In genomic region chr6:52517502-52518278, GRCh38 we compare ENCODE assay signal across 9 cellular contexts. TPM values are rescaled to one million over a fixed set of nuclear protein-coding genes. Genes with fewer than 3 reads are reported as not detected.
A peak's percentile ranks its signal among the peaks of the same experiment; 100 is the strongest.
DNase-seq lines count a peak whose midpoint lies in the region; ATAC-seq, FAIRE-seq and TF ChIP-seq lines count a peak whose summit lies in the region.
"Had no signal": no experiment of that assay in that cellular context is flagged by ENCODE, and none has a peak within 500 bp of the region (broad histone marks: within the 10 kb centered on the region; RNA-seq: fewer than 3 reads in every experiment).

No MANE protein-coding gene starts in this region.

- H3K27me3 Mint-ChIP-seq in neural progenitor cell (ENCODE audit: insufficient read depth, low read depth): peaks cover 4% of the 10 kb centered on the region

- no peak overlapping the region for H3K9ac ChIP-seq in neural progenitor cell

- H3K4me3 Mint-ChIP-seq in neural progenitor cell: peak overlapping the region; percentile 57

- peaks cover 21% of the 10 kb centered on the region for H3K36me3 Mint-ChIP-seq in neural progenitor cell

- no peaks in the 10 kb centered on the region for H3F3A ChIP-seq in neural progenitor cell (ENCODE audit: low read depth)

- DNase-seq in DMS53 (lab: John Stamatoyannopoulos, UW) (peak; percentile 93), HTR-8/SVneo (ENCODE audit: insufficient read length, low spot score) (peak; percentile 96), fibroblast of the conjunctiva (ENCODE audit: low read depth) (peak; percentile 95), neural progenitor cell (ENCODE audit: low spot score) (peak; percentile 49), upper lobe of left lung (peak in 1 of 2 donors; percentile 70), SK-N-DZ (ENCODE audit: low spot score) (no peak)
- peak; percentile 29 to 56 for DNase-seq in activated CD4-positive, alpha-beta T cell treated with anti-CD3 and anti-CD28 coated beads, Interleukin-2, amount 50 U/mL, for 48 hours

- FAIRE-seq in HTR-8/SVneo (lab: Jason Lieb, UNC): peak; percentile 95
- FAIRE-seq: TTC549 had no signal

- no peak for TF ChIP-seq POLR2A in upper lobe of left lung (IDR thresholded peaks at IDR 0.05)

- 66 to 71% methylated on average over 12 to 14 of the region's 14 CpGs for WGBS in upper lobe of left lung, 2 donors

- H3K9me3 ChIP-seq in neural progenitor cell (ENCODE audit: low read depth) (no peaks in the 10 kb centered on the region), upper lobe of left lung (no peaks in the 10 kb centered on the region)

- H3K4me3 ChIP-seq in neural progenitor cell (no peak overlapping the region), upper lobe of left lung (no peak overlapping the region)

- H3K4me1 ChIP-seq in neural progenitor cell (peaks cover 11% of the 10 kb centered on the region), upper lobe of left lung (peaks cover 24 to 52% (median 28%) of the 10 kb centered on the region in 4 donors)

- no peak overlapping the region for H3K27ac ChIP-seq in neural progenitor cell
- H3K27ac ChIP-seq in upper lobe of left lung: peak overlapping the region; percentile 31 to 79 (median 58)

- H3K27ac Mint-ChIP-seq in neural progenitor cell: peak overlapping the region; percentile 98

- H3K9me3 Mint-ChIP-seq in neural progenitor cell: no peaks in the 10 kb centered on the region

- peaks cover 4% of the 10 kb centered on the region for H4K20me1 ChIP-seq in neural progenitor cell (ENCODE audit: low read depth)

- TF ChIP-seq EP300 in upper lobe of left lung (IDR thresholded peaks at IDR 0.05): peak in 2 of 4 donors; percentile 36 to 37

- peaks cover 45% of the 10 kb centered on the region for H3K4me1 Mint-ChIP-seq in neural progenitor cell

- no peak overlapping the region for H2AFZ ChIP-seq in neural progenitor cell (replicated peaks)

- no peaks in the 10 kb centered on the region for H3K27me3 ChIP-seq in neural progenitor cell
- H3K27me3 ChIP-seq in upper lobe of left lung: no peaks in the 10 kb centered on the region

- peak overlapping the region; percentile 27 for H3K4me2 ChIP-seq in neural progenitor cell

- peak; percentile 75 for ATAC-seq in GM21381 (IDR thresholded peaks at IDR 0.05; ENCODE audit: unreplicated experiment)
- ATAC-seq in upper lobe of left lung (ENCODE audit: low FRiP score in 2 of 2): peak; percentile 78 to 85

- H3K36me3 ChIP-seq in neural progenitor cell (no peaks in the 10 kb centered on the region), upper lobe of left lung (peaks cover 0 to 26% (median 2%) of the 10 kb centered on the region in 4 donors)

- TF ChIP-seq CTCF in neural progenitor cell (IDR thresholded peaks at IDR 0.05): no peak
- no peak for TF ChIP-seq CTCF in upper lobe of left lung (IDR thresholded peaks at IDR 0.05)

- no peaks in the 10 kb centered on the region for H3K79me2 ChIP-seq in neural progenitor cell (ENCODE audit: low read depth)

RNA-seq across cellular contexts. Expression of gene TRAM2, which starts 59.2 kb away (rescaled TPM):
- total RNA-seq in neural progenitor cell (ENCODE audit: low replicate concordance) (12.3 and 15.5 TPM in 2 replicates), upper lobe of left lung (10 to 100 TPM in 5 of 6 donors, 1 to 10 TPM in 1; 9.4 to 26.8 (median 14.3) TPM)
- polyA plus RNA-seq in SK-N-DZ (2014; cell fraction: cytosol; rRNA removed): 3.9 and 4.3 TPM in 2 replicates
- 4.0 and 5.7 TPM in 2 replicates for polyA plus RNA-seq in SK-N-DZ (2014; cell fraction: nucleus; rRNA removed)
